Comparison of ENCODE assay signal across 8 cellular contexts in the genomic region with DNA sequence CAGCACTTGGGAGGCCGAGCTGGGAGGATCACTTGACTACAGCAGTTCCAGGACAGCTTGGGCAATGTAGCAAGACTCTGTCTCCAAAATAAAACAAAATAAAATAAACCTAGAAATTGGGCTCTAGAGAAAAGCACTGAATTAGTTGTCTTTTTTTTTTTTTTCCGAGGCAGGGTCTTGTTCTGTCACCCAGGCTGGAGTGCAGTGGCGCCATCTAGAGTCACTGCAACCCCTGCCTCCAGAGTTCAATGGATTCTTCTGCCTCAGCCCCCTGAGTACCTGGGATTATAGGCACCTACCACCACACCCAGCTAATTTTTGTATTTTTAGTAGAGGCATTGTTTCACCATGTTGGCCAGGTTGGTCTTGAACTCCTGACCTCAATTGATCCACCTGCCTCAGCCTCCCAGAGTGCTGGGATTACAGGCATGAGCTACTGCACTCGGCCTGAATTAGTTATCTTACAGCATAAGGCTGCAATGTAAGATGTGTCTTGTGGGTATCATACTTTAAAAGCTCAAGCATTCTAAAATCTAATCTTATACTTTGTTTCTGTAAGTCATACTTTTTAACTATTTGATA. TPM values are rescaled to one million over a fixed set of nuclear protein-coding genes. Genes with fewer than 3 reads are reported as not detected.
DNase-seq lines count a peak whose midpoint lies in the region; ATAC-seq and TF ChIP-seq lines count a peak whose summit lies in the region.

No MANE protein-coding gene starts in this region.

- no peak overlapping the region for H2AFZ ChIP-seq in GM23338

- no peaks in the 10 kb centered on the region for H4K20me1 ChIP-seq in GM23338 (replicated peaks; ENCODE audit: insufficient read depth)

- H3K9me2 ChIP-seq in GM23338 (ENCODE audit: insufficient read depth) = no peaks in the 10 kb centered on the region

- H3K4me1 ChIP-seq in GM23338 (ENCODE audit: insufficient read depth) = no peaks in the 10 kb centered on the region

- H3K4me2 ChIP-seq in GM23338 = no peak overlapping the region

- no peaks in the 10 kb centered on the region for H3K36me3 Mint-ChIP-seq in GM23338 (ENCODE audit: low read depth)

- H3K79me2 ChIP-seq in GM23338 (replicated peaks; ENCODE audit: insufficient read depth) = no peaks in the 10 kb centered on the region

- H3K4me3 Mint-ChIP-seq in GM23338 = no peak overlapping the region

- peaks cover 12% of the 10 kb centered on the region for H3K27me3 Mint-ChIP-seq in GM23338 (ENCODE audit: insufficient read depth, low read depth, poor library complexity)

- H3F3A ChIP-seq in GM23338 (replicated peaks; ENCODE audit: low read depth) = no peaks in the 10 kb centered on the region

- no peak overlapping the region for H3K27ac Mint-ChIP-seq in GM23338

- ATAC-seq in GM23338 = peak; percentile 78

- H3K27ac ChIP-seq in GM23338 (ENCODE audit: low read depth) = no peak overlapping the region

- H3K27me3 ChIP-seq in GM23338 (ENCODE audit: insufficient read depth) = no peaks in the 10 kb centered on the region

- TF ChIP-seq CTCF in AG10803 (conservative IDR thresholded peaks at IDR 0.05; ENCODE audit: low read length) (peak; percentile 45), GM23338 (conservative IDR thresholded peaks at IDR 0.05; ENCODE audit: low read depth in 2 of 2) (peak; percentile 60 to 73), epithelial cell of proximal tubule (conservative IDR thresholded peaks at IDR 0.05; ENCODE audit: low read depth, low read length) (peak; percentile 67)

- no peaks in the 10 kb centered on the region for H3K36me3 ChIP-seq in GM23338 (ENCODE audit: insufficient read depth)

- peaks cover 2% of the 10 kb centered on the region; the same call in 2 of the 3 replicates for H3K4me1 Mint-ChIP-seq in GM23338

- H3K9me3 Mint-ChIP-seq in GM23338 = no peaks in the 10 kb centered on the region

- DNase-seq in AG10803 (ENCODE audit: low read depth) = no peak
- DNase-seq in GM23338 (ENCODE audit: low spot score) = peak; percentile 52
- peak; percentile 56 for DNase-seq in activated CD4-positive, alpha-beta T cell treated with anti-CD3 and anti-CD28 coated beads for 48 hours
- DNase-seq in epithelial cell of proximal tubule (ENCODE audit: low read depth) = no peak
- peak; percentile 53 for DNase-seq in retina
- DNase-seq in medulla oblongata (ENCODE audit: extremely low spot score) = no peak
- DNase-seq in C1 segment of cervical spinal cord (lab: John Stamatoyannopoulos, UW) = no peak
- DNase-seq in NCI-H1092 (lab: John Stamatoyannopoulos, UW) = no peak

- no peak overlapping the region for H3K4me3 ChIP-seq in AG10803 (ENCODE audit: low read length)
- no peak overlapping the region for H3K4me3 ChIP-seq in GM23338
- no peak overlapping the region for H3K4me3 ChIP-seq in epithelial cell of proximal tubule (ENCODE audit: low read depth, low read length)

TF ChIP-seq in GM23338, 12 proteins besides CTCF, POLR2A, EP300 and RAD21:
- TF ChIP-seq NANOG (IDR thresholded peaks at IDR 0.05; ENCODE audit: borderline replicate concordance) = no peak

RNA-seq across cellular contexts. Expression of a gene that starts 12.8 kb away (rescaled TPM):
- total RNA-seq in GM23338 (2014; rRNA removed; shearing (Covaris generic)) = 1.2 TPM in 1 of 2 replicates, not detected in the other
- 0.50 TPM in 1 of 2 replicates, not detected in the other for polyA plus RNA-seq in GM23338 (2016; fragmentation: Nextera tagmentation; extraction: Ambion mirVana)
- not detected in 2 replicates for total RNA-seq in epithelial cell of proximal tubule

RNA-seq across cellular contexts. Expression of a gene that starts 18.1 kb away (rescaled TPM):
- total RNA-seq in GM23338 (2014; rRNA removed; shearing (Covaris generic)) = 3.9 and 5.3 TPM in 2 replicates
- polyA plus RNA-seq in GM23338 (2016; fragmentation: Nextera tagmentation; extraction: Ambion mirVana) = 21.4 and 30.2 TPM in 2 replicates
- total RNA-seq in epithelial cell of proximal tubule = 5.4 and 8.2 TPM in 2 replicates

Comparison
In these comparisons a context has a peak if more than half of its experiments do, and no peak if none do; other contexts are left out.
1. DNase-seq: peak in GM23338 (single experiment), activated CD4-positive, alpha-beta T cell treated with anti-CD3 and anti-CD28 coated beads for 48 hours (single experiment) and retina (single experiment); none in AG10803 (single experiment), epithelial cell of proximal tubule (single experiment), medulla oblongata (single experiment), C1 segment of cervical spinal cord (0 of 14) and NCI-H1092 (single experiment).
2. Peak in every context shown above with its lines, with median percentiles within 50 percentile points of each other: CTCF ChIP-seq.